15 cellular contexts compared by ENCODE assay signal in the genomic region with DNA sequence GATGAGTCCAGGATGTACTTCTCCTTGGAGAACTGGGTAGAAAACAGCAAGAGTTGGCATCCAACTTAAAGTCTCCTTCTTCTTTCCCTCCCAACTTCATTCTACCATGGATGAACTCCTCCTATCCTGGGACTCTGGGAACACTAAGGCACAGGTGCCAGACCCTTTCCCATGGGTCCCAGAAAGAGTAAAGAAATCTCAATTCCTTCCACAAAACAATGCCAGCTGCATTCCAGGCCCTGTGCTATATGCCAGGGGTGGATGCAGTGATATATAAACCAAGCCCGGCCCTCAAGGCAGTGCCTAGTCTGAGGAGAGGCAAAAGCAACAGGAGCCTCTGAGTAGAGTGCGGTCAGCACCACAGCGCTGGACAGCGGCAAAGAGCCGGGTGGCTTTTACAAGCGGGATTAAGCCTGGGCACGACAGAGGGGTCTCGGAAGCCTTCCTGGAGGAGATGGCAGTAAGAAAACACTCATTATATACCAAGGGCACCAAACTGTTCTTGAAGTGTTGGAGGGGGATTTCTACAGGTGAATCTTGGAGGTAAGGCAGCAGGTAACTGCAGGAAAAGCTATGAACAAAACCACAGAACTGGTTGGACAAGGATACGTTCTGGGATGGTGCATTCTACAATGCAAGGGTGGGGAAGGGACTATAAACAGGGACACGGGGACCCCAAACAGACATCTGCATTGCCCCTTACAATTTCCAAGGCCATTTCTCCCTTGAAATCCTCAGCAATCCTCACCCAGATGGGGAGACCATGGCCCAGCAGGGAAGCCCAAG. TPM values are rescaled to one million over a fixed set of nuclear protein-coding genes. Genes with fewer than 3 reads are reported as not detected.
DNase-seq lines count a peak whose midpoint lies in the region; ATAC-seq, FAIRE-seq and TF ChIP-seq lines count a peak whose summit lies in the region.
"Had no signal": no experiment of that assay in that cellular context is flagged by ENCODE, and none has a peak within 500 bp of the region (broad histone marks: within the 10 kb centered on the region; RNA-seq: fewer than 3 reads in every experiment).

No MANE protein-coding gene starts in this region.

- WGBS in pancreas, 2 donors, result 17 to 19% methylated on average over 10 of the region's 10 CpGs

- H3K27ac ChIP-seq in pancreas, result no peak overlapping the region
- H3K27ac ChIP-seq in vagina, result no peak overlapping the region
- H3K27ac ChIP-seq: adrenal gland, epithelial cell of prostate, SJCRH30, thyroid gland had no signal

- ATAC-seq in activated CD4-positive, alpha-beta T cell treated with anti-CD3 and anti-CD28 coated beads for 36 hours, result no peak
- 0 out of 3 replicates have a peak, but pooled peaks have one; percentile 12 for ATAC-seq in SK-N-SH treated with all-trans-retinoic acid at 6 μM for 48 hours
- peak in 3 of 4 donors; percentile 49 to 81 (median 72) for ATAC-seq in pancreas
- no peak for ATAC-seq in HG03439 (IDR thresholded peaks at IDR 0.05; ENCODE audit: unreplicated experiment)

- H3K4me3 ChIP-seq in fibroblast of villous mesenchyme (ENCODE audit: low read depth, low read length) (no peak overlapping the region), pancreas (no peak overlapping the region), vagina (no peak overlapping the region)
- H3K4me3 ChIP-seq: adrenal gland, SJCRH30, thyroid gland had no signal

- H3K4me1 ChIP-seq in pancreas (no peaks in the 10 kb centered on the region), vagina (peaks cover 14% of the 10 kb centered on the region)
- H3K4me1 ChIP-seq: adrenal gland, SJCRH30 had no signal

- no peaks in the 10 kb centered on the region for H3K27me3 Mint-ChIP-seq in activated CD4-positive, alpha-beta T cell treated with anti-CD3 and anti-CD28 coated beads for 36 hours

- H3K27me3 ChIP-seq in pancreas, result peaks cover 0 to 9% (median 3%) of the 10 kb centered on the region in 4 donors
- peaks cover 5% of the 10 kb centered on the region for H3K27me3 ChIP-seq in vagina

- CTCF ChIA-PET in activated CD4-positive, alpha-beta T cell treated with anti-CD3 and anti-CD28 coated beads for 36 hours (lab: Charles Lee), result no interaction called here

- no peak for TF ChIP-seq POLR2A in vagina (IDR thresholded peaks at IDR 0.05)

- H3K4me3 Mint-ChIP-seq in activated CD4-positive, alpha-beta T cell treated with anti-CD3 and anti-CD28 coated beads for 36 hours, result no peak overlapping the region

- FAIRE-seq in pancreas (lab: Jason Lieb, UNC), result no peak

- DNase-seq in activated CD4-positive, alpha-beta T cell treated with anti-CD3 and anti-CD28 coated beads for 36 hours, result peak; percentile 33
- no peak for DNase-seq in activated CD4-positive, alpha-beta T cell treated with anti-CD3 and anti-CD28 coated beads, Interleukin-2, amount 50 U/mL, for 48 hours
- DNase-seq in fibroblast of villous mesenchyme (ENCODE audit: low read depth) (peak; percentile 30), pancreas (no peak), activated gamma-delta T cell (lab: John Stamatoyannopoulos, UW) (no peak), vagina (ENCODE audit: extremely low spot score in 2 of 2) (no peak)
- DNase-seq: 8988T, NCI-H2107, posterior cingulate gyrus had no signal

- H3K36me3 ChIP-seq in pancreas (no peaks in the 10 kb centered on the region), vagina (no peaks in the 10 kb centered on the region)
- H3K36me3 ChIP-seq: SJCRH30 had no signal

- peaks cover 6% of the 10 kb centered on the region for H3K4me1 Mint-ChIP-seq in activated CD4-positive, alpha-beta T cell treated with anti-CD3 and anti-CD28 coated beads for 36 hours

- intact Hi-C loops in activated CD4-positive, alpha-beta T cell treated with anti-CD3 and anti-CD28 coated beads for 36 hours (cut with DNase I, micrococcal nuclease), result no loop called here
- intact Hi-C loops in pancreas (cut with DNase I), result no loop called here
- intact Hi-C loops in vagina (cut with DNase I), result no loop called here

- H3K9me3 ChIP-seq in pancreas (no peaks in the 10 kb centered on the region), vagina (no peaks in the 10 kb centered on the region)
- H3K9me3 ChIP-seq: adrenal gland, SJCRH30, thyroid gland had no signal

- no peak overlapping the region for H3K27ac Mint-ChIP-seq in activated CD4-positive, alpha-beta T cell treated with anti-CD3 and anti-CD28 coated beads for 36 hours

- peaks cover 24% of the 10 kb centered on the region for H3K36me3 Mint-ChIP-seq in activated CD4-positive, alpha-beta T cell treated with anti-CD3 and anti-CD28 coated beads for 36 hours (ENCODE audit: low read depth)

- POLR2A ChIA-PET in activated CD4-positive, alpha-beta T cell treated with anti-CD3 and anti-CD28 coated beads for 36 hours (lab: Charles Lee), result no interaction called here

- TF ChIP-seq CTCF in fibroblast of villous mesenchyme (IDR thresholded peaks at IDR 0.05; ENCODE audit: insufficient read depth, low read depth, low read length) (no peak), pancreas (IDR thresholded peaks at IDR 0.05) (no peak), vagina (IDR thresholded peaks at IDR 0.05) (no peak)

- no peaks in the 10 kb centered on the region for H3K9me3 Mint-ChIP-seq in activated CD4-positive, alpha-beta T cell treated with anti-CD3 and anti-CD28 coated beads for 36 hours (ENCODE audit: low read depth)

TF ChIP-seq in SK-N-SH treated with all-trans-retinoic acid at 6 μM for 48 hours, 23 proteins besides CTCF, POLR2A, EP300 and RAD21 (continues in another document):
- TF ChIP-seq CSDC2 (CRISPR knock-in tag; IDR thresholded peaks at IDR 0.05) (no peak), ZFP3 (CRISPR knock-in tag; IDR thresholded peaks at IDR 0.05) (no peak), ZFP30 (CRISPR knock-in tag; IDR thresholded peaks at IDR 0.05) (no peak), ZNF565 (CRISPR knock-in tag; conservative IDR thresholded peaks at IDR 0.05; ENCODE audit: low read depth) (no peak), SNAI2 (CRISPR knock-in tag; IDR thresholded peaks at IDR 0.05) (no peak), ZNF8 (CRISPR knock-in tag; IDR thresholded peaks at IDR 0.05) (no peak), GLIS3 (CRISPR knock-in tag; IDR thresholded peaks at IDR 0.05) (no peak), PPARA (CRISPR knock-in tag; IDR thresholded peaks at IDR 0.05; ENCODE audit: borderline replicate concordance) (no peak), ISL1 (CRISPR knock-in tag; IDR thresholded peaks at IDR 0.05) (no peak), TCF4 (CRISPR knock-in tag; IDR thresholded peaks at IDR 0.05; ENCODE audit: borderline replicate concordance) (no peak), RARB (CRISPR knock-in tag; IDR thresholded peaks at IDR 0.05) (no peak)
- TF ChIP-seq, protein P1, sequence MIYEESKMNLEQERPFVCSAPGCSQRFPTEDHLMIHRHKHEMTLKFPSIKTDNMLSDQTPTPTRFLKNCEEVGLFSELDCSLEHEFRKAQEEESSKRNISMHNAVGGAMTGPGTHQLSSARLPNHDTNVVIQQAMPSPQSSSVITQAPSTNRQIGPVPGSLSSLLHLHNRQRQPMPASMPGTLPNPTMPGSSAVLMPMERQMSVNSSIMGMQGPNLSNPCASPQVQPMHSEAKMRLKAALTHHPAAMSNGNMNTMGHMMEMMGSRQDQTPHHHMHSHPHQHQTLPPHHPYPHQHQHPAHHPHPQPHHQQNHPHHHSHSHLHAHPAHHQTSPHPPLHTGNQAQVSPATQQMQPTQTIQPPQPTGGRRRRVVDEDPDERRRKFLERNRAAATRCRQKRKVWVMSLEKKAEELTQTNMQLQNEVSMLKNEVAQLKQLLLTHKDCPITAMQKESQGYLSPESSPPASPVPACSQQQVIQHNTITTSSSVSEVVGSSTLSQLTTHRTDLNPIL (CRISPR knock-in tag; IDR thresholded peaks at IDR 0.05; ENCODE audit: low read depth), result no peak

RNA-seq across cellular contexts. Expression of a gene that starts 16.4 kb away (rescaled TPM):
- 10 to 100 TPM; 11.3 to 14.0 TPM for total RNA-seq in activated CD4-positive, alpha-beta T cell treated with anti-CD3 and anti-CD28 coated beads for 36 hours
- 4.2 and 5.2 TPM in 2 replicates for total RNA-seq in fibroblast of villous mesenchyme
- total RNA-seq in pancreas, result 1 to 10 TPM; 4.2 to 9.0 (median 5.8) TPM
- polyA plus RNA-seq in pancreas, result 10 to 100 TPM; 10.1 to 17.5 TPM
- total RNA-seq in vagina, result 12.3 TPM

RNA-seq across cellular contexts. Expression of a gene that starts 27.0 kb away (rescaled TPM):
- total RNA-seq in activated CD4-positive, alpha-beta T cell treated with anti-CD3 and anti-CD28 coated beads for 36 hours, result 10 to 100 TPM; 30.3 to 35.2 TPM
- total RNA-seq in fibroblast of villous mesenchyme, result 0.32 and 0.43 TPM in 2 replicates
- 1 to 10 TPM; 1.4 to 4.8 (median 1.8) TPM for total RNA-seq in pancreas
- 1 to 10 TPM; 6.9 to 7.1 TPM for polyA plus RNA-seq in pancreas
- total RNA-seq in vagina, result 19.6 TPM

RNA-seq across cellular contexts. Expression of a gene that starts 34.4 kb away (rescaled TPM):
- total RNA-seq in activated CD4-positive, alpha-beta T cell treated with anti-CD3 and anti-CD28 coated beads for 36 hours, result 10 to 100 TPM; 63.8 to 80.4 TPM
- total RNA-seq in fibroblast of villous mesenchyme, result 37.0 and 50.1 TPM in 2 replicates
- total RNA-seq in pancreas, result 10 to 100 TPM; 33.9 to 58.2 (median 43.9) TPM
- 100 to 1,000 TPM in 1 of 2 donors, 10 to 100 TPM in 1; 73.7 to 119 TPM for polyA plus RNA-seq in pancreas
- total RNA-seq in vagina, result 66.3 TPM

RNA-seq across cellular contexts. Expression of a gene that starts 35.6 kb away (rescaled TPM):
- total RNA-seq in activated CD4-positive, alpha-beta T cell treated with anti-CD3 and anti-CD28 coated beads for 36 hours, result under 1 TPM; 0.16 to 0.30 TPM
- total RNA-seq in fibroblast of villous mesenchyme (not detected in 2 replicates), pancreas (under 1 TPM in 2 of 6 donors, not detected in 4; 0.03 to 0.09 TPM), vagina (0.25 TPM)
- polyA plus RNA-seq in pancreas, result under 1 TPM; 0.02 to 0.04 TPM
- total RNA-seq: SJCRH30 had no signal

RNA-seq across cellular contexts. Expression of a gene that starts 36.0 kb away (rescaled TPM):
- 10 to 100 TPM; 12.9 to 15.1 TPM for total RNA-seq in activated CD4-positive, alpha-beta T cell treated with anti-CD3 and anti-CD28 coated beads for 36 hours
- total RNA-seq in fibroblast of villous mesenchyme, result 11.7 and 16.4 TPM in 2 replicates
- 10 to 100 TPM in 2 of 6 donors, 1 to 10 TPM in 4; 5.6 to 11.9 (median 9.0) TPM for total RNA-seq in pancreas
- 10 to 100 TPM; 11.5 to 13.4 TPM for polyA plus RNA-seq in pancreas
- total RNA-seq in vagina, result 2.2 TPM

Comparison
In these comparisons a context has a peak if more than half of its experiments do, and no peak if none do; other contexts are left out.
1. DNase-seq: peak in activated CD4-positive, alpha-beta T cell treated with anti-CD3 and anti-CD28 coated beads for 36 hours (single experiment) and fibroblast of villous mesenchyme (single experiment); none in activated CD4-positive, alpha-beta T cell treated with anti-CD3 and anti-CD28 coated beads, Interleukin-2, amount 50 U/mL, for 48 hours (0 of 2), pancreas (0 of 6), activated gamma-delta T cell (single experiment) and vagina (0 of 2).
2. ATAC-seq: peak in SK-N-SH treated with all-trans-retinoic acid at 6 μM for 48 hours (single experiment) and pancreas (3 of 4); none in activated CD4-positive, alpha-beta T cell treated with anti-CD3 and anti-CD28 coated beads for 36 hours (single experiment) and HG03439 (single experiment).